8 cellular contexts compared by ENCODE assay signal in the genomic region with DNA sequence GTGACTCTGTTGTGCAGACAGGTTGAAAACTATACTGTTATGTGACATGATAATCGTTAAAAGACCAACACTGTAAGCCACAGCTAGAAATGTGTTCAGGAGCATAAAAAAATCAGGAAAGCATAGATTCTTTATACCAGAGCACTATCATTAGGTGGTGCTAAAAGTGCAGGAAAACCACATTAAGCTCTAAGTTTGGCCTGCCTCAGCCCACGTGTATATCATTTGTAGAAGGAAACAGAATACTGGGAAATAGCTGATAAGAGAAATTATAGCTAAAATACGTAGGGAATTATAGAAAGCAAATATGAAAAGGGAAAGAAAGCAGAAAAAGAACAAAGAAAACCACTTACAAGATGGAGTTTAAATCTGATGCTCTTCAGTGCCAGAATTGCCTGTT. TPM values are rescaled to one million over a fixed set of nuclear protein-coding genes. Genes with fewer than 3 reads are reported as not detected.
DNase-seq lines count a peak whose midpoint lies in the region; ATAC-seq, FAIRE-seq and TF ChIP-seq lines count a peak whose summit lies in the region.

No MANE protein-coding gene starts in this region.

- H3K4me1 ChIP-seq in DOHH2 (ENCODE audit: control insufficient read depth, low read length) = no peaks in the 10 kb centered on the region

- TF ChIP-seq CTCF in DOHH2 (IDR thresholded peaks at IDR 0.05; ENCODE audit: low read depth, low read length, poor library complexity, severe bottlenecking) = peak; percentile 46
- peak; percentile 54 to 59 for TF ChIP-seq CTCF in brain (conservative IDR thresholded peaks at IDR 0.05)
- TF ChIP-seq CTCF in mesothelial cell of epicardium (IDR thresholded peaks at IDR 0.05; ENCODE audit: unreplicated experiment) = no peak

- H3K9me3 ChIP-seq in DOHH2 (ENCODE audit: control insufficient read depth, insufficient read depth, low read length) = no peaks in the 10 kb centered on the region

- peak overlapping the region in 1 of 5 experiments; percentile 16 for H3K4me3 Mint-ChIP-seq in brain
- no peak overlapping the region for H3K4me3 Mint-ChIP-seq in mesothelial cell of epicardium

- H3K27ac ChIP-seq in DOHH2 (ENCODE audit: low read depth, low read length) = no peak overlapping the region

- ATAC-seq in HG03045 (IDR thresholded peaks at IDR 0.05; ENCODE audit: unreplicated experiment) (no peak), HG02970 (IDR thresholded peaks at IDR 0.05; ENCODE audit: low FRiP score, unreplicated experiment) (no peak)

- peaks cover 7% of the 10 kb centered on the region; the same call in 1 of the 2 replicates for H3F3A ChIP-seq in DOHH2 (ENCODE audit: control insufficient read depth, insufficient read depth)

- H3K36me3 Mint-ChIP-seq in brain (no peaks in the 10 kb centered on the region), mesothelial cell of epicardium (no peaks in the 10 kb centered on the region)

- no peaks in the 10 kb centered on the region for H3K9me2 ChIP-seq in DOHH2 (replicated peaks; ENCODE audit: control insufficient read depth, low read length)

- no peaks in the 10 kb centered on the region for H3K36me3 ChIP-seq in DOHH2 (ENCODE audit: control insufficient read depth, low read length)

- H3K9me3 Mint-ChIP-seq in brain (no peaks in the 10 kb centered on the region), mesothelial cell of epicardium (peaks cover 3% of the 10 kb centered on the region)

- H3K27me3 ChIP-seq in DOHH2 (ENCODE audit: control insufficient read depth, low read length) = no peaks in the 10 kb centered on the region

- H3K4me2 ChIP-seq in DOHH2 (ENCODE audit: low read length) = no peak overlapping the region

- DNase-seq in MV-4-11 (lab: John Stamatoyannopoulos, UW) (peak; percentile 8), mesothelial cell of epicardium (ENCODE audit: low spot score in 2 of 2, unreplicated experiment in 2 of 2) (no peak), GM19239 (ENCODE audit: insufficient read length, low spot score) (no peak), epidermal melanocyte (ENCODE audit: insufficient read length, low spot score) (no peak)

- no peak overlapping the region for H3K4me3 ChIP-seq in DOHH2 (ENCODE audit: low read length)

- H3K27ac Mint-ChIP-seq in brain (peak overlapping the region in 1 of 5 experiments; percentile 7), mesothelial cell of epicardium (peak overlapping the region; percentile 64)

- H3K79me2 ChIP-seq in DOHH2 (ENCODE audit: control insufficient read depth, low read length) = no peaks in the 10 kb centered on the region

- H3K27me3 Mint-ChIP-seq in brain (no peaks in the 10 kb centered on the region), mesothelial cell of epicardium (ENCODE audit: low read depth) (peaks cover 2% of the 10 kb centered on the region)

- no peaks in the 10 kb centered on the region for H3K4me1 Mint-ChIP-seq in brain
- H3K4me1 Mint-ChIP-seq in mesothelial cell of epicardium = peaks cover 2% of the 10 kb centered on the region

- FAIRE-seq in GM19239 (lab: Jason Lieb, UNC) = no peak

- no peaks in the 10 kb centered on the region for H4K20me1 ChIP-seq in DOHH2 (ENCODE audit: control insufficient read depth, insufficient read depth, low read depth, low read length)

RNA-seq across cellular contexts. Expression of a gene that starts 26.5 kb away (rescaled TPM):
- polyA plus RNA-seq in brain (ENCODE audit: insufficient read depth, low read depth, low replicate concordance) = 19.2 TPM
- 6.0 to 6.6 TPM (median 6.0 TPM) in 3 replicates for total RNA-seq in mesothelial cell of epicardium
